ENCODE assay signal across 22 cellular contexts in the genomic region with DNA sequence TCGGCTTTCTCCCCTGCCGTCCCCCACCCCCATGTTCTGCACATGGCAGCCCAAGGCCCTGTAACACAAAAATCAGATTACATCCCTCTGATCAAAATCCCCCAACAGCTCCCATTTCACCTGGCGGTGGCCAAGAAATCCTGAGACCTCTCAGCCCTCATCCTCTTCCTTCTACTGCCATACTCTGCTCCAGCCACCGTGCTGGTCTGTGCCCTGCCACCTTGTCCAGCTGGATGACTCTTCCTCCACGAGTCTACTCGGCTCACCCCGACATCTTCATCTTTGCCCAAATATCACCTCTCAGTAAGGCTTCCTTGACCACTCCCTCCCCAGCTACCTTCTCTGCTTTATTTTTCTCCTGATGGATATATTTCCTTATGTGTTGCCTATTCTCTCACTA. TPM values are rescaled to one million over a fixed set of nuclear protein-coding genes. Genes with fewer than 3 reads are reported as not detected.
A peak's percentile ranks its signal among the peaks of the same experiment; 100 is the strongest.
DNase-seq lines count a peak whose midpoint lies in the region; ATAC-seq and TF ChIP-seq lines count a peak whose summit lies in the region.
"Had no signal": no experiment of that assay in that cellular context is flagged by ENCODE, and none has a peak within 500 bp of the region (broad histone marks: within the 10 kb centered on the region; RNA-seq: fewer than 3 reads in every experiment).

No MANE protein-coding gene starts in this region.

- POLR2A ChIA-PET in OCI-LY7 (lab: Charles Lee) = interaction anchor here (0.9 to 1.5 kb wide), 3 partner anchors 10 to 246 kb away, joined by 3 to 6 read pairs (median 3); a partner anchor contains a TSS

- H3K27ac Mint-ChIP-seq in activated naive CD4-positive, alpha-beta T cell treated with anti-CD3 and anti-CD28 coated beads, Interleukin-2, amount 10 ng/mL, durations not matched to agents 7 days and 5 days = no peak overlapping the region
- H3K27ac Mint-ChIP-seq: HFFc6 had no signal

- H3K4me3 Mint-ChIP-seq in activated naive CD4-positive, alpha-beta T cell treated with anti-CD3 and anti-CD28 coated beads, Interleukin-2, amount 10 ng/mL, durations not matched to agents 7 days and 5 days = no peak overlapping the region
- H3K4me3 Mint-ChIP-seq: HFFc6 had no signal

- peak overlapping the region; percentile 41 for H3K27ac ChIP-seq in OCI-LY7 (ENCODE audit: low read depth, low read length, poor library complexity, severe bottlenecking)
- H3K27ac ChIP-seq: HL-60 had no signal

- no peaks in the 10 kb centered on the region for H3K9me3 ChIP-seq in OCI-LY7 (ENCODE audit: low read length)
- H3K9me3 ChIP-seq: SK-N-SH had no signal

- peaks cover 15% of the 10 kb centered on the region for H3K36me3 Mint-ChIP-seq in activated naive CD4-positive, alpha-beta T cell treated with anti-CD3 and anti-CD28 coated beads, Interleukin-2, amount 10 ng/mL, durations not matched to agents 7 days and 5 days

- H2AFZ ChIP-seq in OCI-LY7 (ENCODE audit: low read length) = no peak overlapping the region; the same call in 1 of the 2 replicates

- BruUV-seq in OCI-LY7 (replicated peaks; lab: Mats Ljungman, UMichigan) = no TSS peak

- H3K4me2 ChIP-seq in OCI-LY7 (ENCODE audit: low read length) = peak overlapping the region; percentile 74; the same call in 1 of the 2 replicates
- H3K4me2 ChIP-seq: SK-N-SH had no signal

- H3K4me3 ChIP-seq in OCI-LY7 (ENCODE audit: low read depth, low read length, poor library complexity, severe bottlenecking) = no peak overlapping the region
- H3K4me3 ChIP-seq: K562 had no signal

- peaks cover 13% of the 10 kb centered on the region for H4K20me1 ChIP-seq in OCI-LY7 (ENCODE audit: insufficient read depth, low read length)

- intact Hi-C loops in OCI-LY7 (cut with micrococcal nuclease; ENCODE audit: unreplicated experiment) (loop anchor here (1.0 to 10.0 kb wide), 6 partner anchors 36 to 243 kb away; a partner anchor contains a TSS), sciatic nerve (cut with DNase I) (loop anchor here (5.0 to 10.0 kb wide), 2 partner anchors 40 to 162 kb away; no protein-coding TSS in a partner anchor)

- no peaks in the 10 kb centered on the region for H3K9me2 ChIP-seq in OCI-LY7 (ENCODE audit: insufficient read depth, low read length)
- H3K9me2 ChIP-seq: SK-N-SH had no signal

- CTCF ChIA-PET in activated naive CD4-positive, alpha-beta T cell treated with anti-CD3 and anti-CD28 coated beads, Interleukin-2, amount 10 ng/mL, durations not matched to agents 7 days and 5 days (lab: Charles Lee) = interaction anchor here (0.8 to 7.9 kb wide), 43 partner anchors 10 to 249 kb away, joined by 3 to 170 read pairs (median 8); a partner anchor contains a TSS
- CTCF ChIA-PET in OCI-LY7 (lab: Charles Lee; ENCODE audit: unreplicated experiment) = interaction anchor here (0.7 to 1.9 kb wide), 13 partner anchors 9 to 242 kb away, joined by 3 to 31 read pairs (median 6); a partner anchor contains a TSS

- H3K4me1 Mint-ChIP-seq in activated naive CD4-positive, alpha-beta T cell treated with anti-CD3 and anti-CD28 coated beads, Interleukin-2, amount 10 ng/mL, durations not matched to agents 7 days and 5 days = peaks cover 50% of the 10 kb centered on the region

- H3K79me2 ChIP-seq in OCI-LY7 (ENCODE audit: insufficient read depth, low read depth, low read length) = peaks cover 29% of the 10 kb centered on the region

- ATAC-seq in sciatic nerve = no peak
- ATAC-seq: HepG2, K562 had no signal

- no peaks in the 10 kb centered on the region for H3K9me3 Mint-ChIP-seq in activated naive CD4-positive, alpha-beta T cell treated with anti-CD3 and anti-CD28 coated beads, Interleukin-2, amount 10 ng/mL, durations not matched to agents 7 days and 5 days
- H3K9me3 Mint-ChIP-seq: HFFc6 had no signal

- H3K4me1 ChIP-seq in OCI-LY7 (ENCODE audit: insufficient read depth, low read length, poor library complexity, severe bottlenecking) = peaks cover 47% of the 10 kb centered on the region

- peak; percentile 16 for DNase-seq in activated naive CD4-positive, alpha-beta T cell treated with anti-CD3 and anti-CD28 coated beads, Interleukin-2, amount 10 ng/mL, durations not matched to agents 7 days and 5 days
- DNase-seq in activated naive CD4-positive, alpha-beta T cell treated with anti-CD3 and anti-CD28 coated beads, Interleukin-2, amount 50 U/mL, for 16 hours = no peak
- DNase-seq in OCI-LY7 (ENCODE audit: low spot score) (no peak), ecto neural progenitor cell (ENCODE audit: low spot score) (peak; percentile 41), sciatic nerve (ENCODE audit: low spot score) (peak; percentile 45), DMS79 (lab: John Stamatoyannopoulos, UW) (no peak), NCI-H2196 (lab: John Stamatoyannopoulos, UW; ENCODE audit: unreplicated experiment) (no peak)
- DNase-seq in stimulated activated CD4-positive, alpha-beta T cell treated with anti-CD3 and anti-CD28 coated beads, Interleukin-4, amount 100 ng/mL, for 24 hours = no peak
- DNase-seq: H7; HFFc6; NCI-H1092; NCI-H1436 treated with DMSO at 0.1 percent for 48 hours; NCI-H1930; NCI-H345; NCI-H524; NCI-H774; NK-92 treated with Interleukin-12 subunit alpha and Interleukin-12 subunit beta, amount 100 ng/mL, for 24 hours; SHP77; SK-N-SH had no signal

- no peaks in the 10 kb centered on the region for H3K27me3 Mint-ChIP-seq in activated naive CD4-positive, alpha-beta T cell treated with anti-CD3 and anti-CD28 coated beads, Interleukin-2, amount 10 ng/mL, durations not matched to agents 7 days and 5 days

- peaks cover 41% of the 10 kb centered on the region for H3K36me3 ChIP-seq in OCI-LY7 (ENCODE audit: insufficient read depth, low read length)

- TF ChIP-seq CTCF in OCI-LY7 (conservative IDR thresholded peaks at IDR 0.05; ENCODE audit: low read length) = no peak

RNA-seq across cellular contexts. Expression of a gene that starts 3.1 kb away (rescaled TPM):
- total RNA-seq in OCI-LY7 (2014; rRNA removed; shearing (Covaris generic)) = 22.0 and 23.0 TPM in 2 replicates
- total RNA-seq in OCI-LY7 (2022) = 21.2 and 24.9 TPM in 2 replicates
- total RNA-seq in sciatic nerve = 10.6 TPM

RNA-seq across cellular contexts. Expression of a gene that starts 3.2 kb away (rescaled TPM):
- total RNA-seq in OCI-LY7 (2014; rRNA removed; shearing (Covaris generic)) = 313 and 486 TPM in 2 replicates
- total RNA-seq in OCI-LY7 (2022) = 226 and 250 TPM in 2 replicates
- 154 TPM for total RNA-seq in sciatic nerve

RNA-seq across cellular contexts. Expression of a gene that starts 7.0 kb away (rescaled TPM):
- 4.4 and 14.9 TPM in 2 replicates for total RNA-seq in OCI-LY7 (2014; rRNA removed; shearing (Covaris generic))
- 6.4 and 7.7 TPM in 2 replicates for total RNA-seq in OCI-LY7 (2022)
- total RNA-seq in sciatic nerve = 121 TPM

RNA-seq across cellular contexts. Expression of a gene that starts 9.7 kb away (rescaled TPM):
- total RNA-seq in OCI-LY7 (2014; rRNA removed; shearing (Covaris generic)) = 16.3 and 16.8 TPM in 2 replicates
- 20.3 and 24.5 TPM in 2 replicates for total RNA-seq in OCI-LY7 (2022)
- total RNA-seq in sciatic nerve = 7.5 TPM

Comparison
In these comparisons a context has a peak if more than half of its experiments do, and no peak if none do; other contexts are left out.
1. DNase-seq: peak in activated naive CD4-positive, alpha-beta T cell treated with anti-CD3 and anti-CD28 coated beads, Interleukin-2, amount 10 ng/mL, durations not matched to agents 7 days and 5 days (single experiment), ecto neural progenitor cell (single experiment) and sciatic nerve (single experiment); none in activated naive CD4-positive, alpha-beta T cell treated with anti-CD3 and anti-CD28 coated beads, Interleukin-2, amount 50 U/mL, for 16 hours (single experiment), OCI-LY7 (single experiment), DMS79 (single experiment), stimulated activated CD4-positive, alpha-beta T cell treated with anti-CD3 and anti-CD28 coated beads, Interleukin-4, amount 100 ng/mL, for 24 hours (single experiment) and NCI-H2196 (single experiment).